ENCODE assay signal across 8 cellular contexts in the genomic region with DNA sequence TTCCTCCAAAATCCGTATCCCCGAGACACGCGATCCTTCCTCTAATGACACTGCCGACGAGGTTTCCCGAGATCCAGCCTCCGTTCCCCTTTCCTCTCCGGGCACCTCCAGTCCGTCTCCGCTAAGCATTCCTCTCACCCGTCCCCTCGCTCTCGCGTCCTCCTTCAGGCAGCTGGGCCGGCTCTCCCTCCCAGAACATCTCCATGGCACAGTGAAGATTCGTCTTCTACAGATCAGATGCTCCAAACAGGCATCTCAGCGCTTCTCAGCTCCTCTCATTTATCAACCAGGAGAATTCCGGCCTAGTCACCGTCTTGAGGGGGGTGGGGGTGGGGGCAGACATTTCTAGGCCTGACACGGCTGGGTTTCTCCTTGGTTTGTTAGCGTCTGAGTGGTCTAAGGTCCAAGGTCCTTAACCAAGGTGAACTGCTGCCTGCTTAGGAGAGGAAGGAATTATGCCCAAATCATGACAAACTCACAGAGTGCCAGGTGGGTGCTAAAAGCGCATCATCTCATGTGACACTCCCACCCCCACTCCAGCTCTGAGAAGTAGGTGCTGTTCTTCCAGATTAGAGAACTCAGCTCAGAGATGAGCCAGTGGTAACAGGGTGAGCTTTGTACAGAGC. TPM values are rescaled to one million over a fixed set of nuclear protein-coding genes. Genes with fewer than 3 reads are reported as not detected.
A peak's percentile ranks its signal among the peaks of the same experiment; 100 is the strongest.
DNase-seq lines count a peak whose midpoint lies in the region; ATAC-seq and TF ChIP-seq lines count a peak whose summit lies in the region.

Gene SPTBN2, minus strand, starts transcription at position 457 of the 626 bp plus-strand sequence. CDS start 7,976 bp downstream, outside the sequence.

- H3K4me1 ChIP-seq in heart right ventricle = peaks cover 3 to 14% (median 11%) of the 10 kb centered on the region in 9 donors
- peaks cover 11 to 20% of the 10 kb centered on the region in 2 experiments for H3K4me1 ChIP-seq in trophoblast cell (ENCODE audit: control insufficient read depth in 1 of 2, insufficient read depth in 2 of 2, low read length in 2 of 2)

- H2BK120ac ChIP-seq in trophoblast cell (ENCODE audit: insufficient read depth, low read length, poor library complexity) = peak within 1 kb of the TSS; percentile 30

- peak within 1 kb of the TSS; percentile 52 for H4K12ac ChIP-seq in trophoblast cell (ENCODE audit: low read depth, low read length)

- 18 to 21% methylated on average over 23 of the region's 23 CpGs for WGBS in heart right ventricle, 2 donors
- no CpG with 5 or more reads among the region's 23 CpGs for WGBS in trophoblast cell (ENCODE audit: extremely low coverage, insufficient coverage, insufficient read length)

- H2BK5ac ChIP-seq in trophoblast cell (ENCODE audit: low read depth, low read length, poor library complexity) = no peak within 1 kb of the TSS

- H3K23ac ChIP-seq in trophoblast cell (ENCODE audit: low read length) = no peak within 1 kb of the TSS

- no peaks in the 10 kb centered on the region for H3K9me3 ChIP-seq in heart right ventricle
- no peaks in the 10 kb centered on the region for H3K9me3 ChIP-seq in WERI-Rb-1 (ENCODE audit: severe bottlenecking)
- H3K9me3 ChIP-seq in trophoblast cell (ENCODE audit: insufficient read depth, low read depth, low read length) = no peaks in the 10 kb centered on the region

- peak within 1 kb of the TSS; percentile 10 for H2BK12ac ChIP-seq in trophoblast cell (ENCODE audit: low read length)

- H2AFZ ChIP-seq in trophoblast cell (ENCODE audit: insufficient read depth, low read length, poor library complexity) = peak within 1 kb of the TSS; percentile 71

- H3K4me3 ChIP-seq in heart right ventricle (peak within 1 kb of the TSS; percentile 18 to 62 (median 51)), WERI-Rb-1 (ENCODE audit: low read depth, low read length) (peak within 1 kb of the TSS; percentile 67), trophoblast cell (ENCODE audit: low read depth, low read length) (peak within 1 kb of the TSS; percentile 68)

- no peak for DNase-seq in heart right ventricle
- no peak for DNase-seq in left ventricle myocardium superior
- DNase-seq in WERI-Rb-1 = peak; percentile 54
- no peak for DNase-seq in glomerular endothelial cell (ENCODE audit: extremely low read depth, low read depth, low spot score)
- peak in 1 of 2 donors; percentile 4 for DNase-seq in trophoblast cell
- DNase-seq in KG1 (lab: John Stamatoyannopoulos, UW) = no peak

- no peak within 1 kb of the TSS for H3K27ac ChIP-seq in heart right ventricle
- peak within 1 kb of the TSS; percentile 87 for H3K27ac ChIP-seq in WERI-Rb-1
- H3K27ac ChIP-seq in trophoblast cell (ENCODE audit: low read depth, low read length) = no peak within 1 kb of the TSS

- H2AK5ac ChIP-seq in trophoblast cell (ENCODE audit: low read length) = no peak within 1 kb of the TSS

- H3K14ac ChIP-seq in trophoblast cell (ENCODE audit: low read length) = peak within 1 kb of the TSS; percentile 28

- peak within 1 kb of the TSS; percentile 62 for H3K18ac ChIP-seq in trophoblast cell (ENCODE audit: low read length)

- peaks cover 6% of the 10 kb centered on the region for H3K79me1 ChIP-seq in trophoblast cell (ENCODE audit: low read length)

- H3K4ac ChIP-seq in trophoblast cell (ENCODE audit: low read depth, low read length) = no peak within 1 kb of the TSS

- H3K79me2 ChIP-seq in trophoblast cell (ENCODE audit: control insufficient read depth, insufficient read depth, low read length, poor library complexity) = no peaks in the 10 kb centered on the region

- H3K27me3 ChIP-seq in heart right ventricle = peaks cover 0 to 77% (median 29%) of the 10 kb centered on the region in 7 donors
- no peaks in the 10 kb centered on the region for H3K27me3 ChIP-seq in WERI-Rb-1 (ENCODE audit: insufficient read depth, low read depth, severe bottlenecking)
- H3K27me3 ChIP-seq in trophoblast cell (ENCODE audit: insufficient read depth, low read length) = peaks cover 5% of the 10 kb centered on the region

- peak within 1 kb of the TSS; percentile 93 for H3K4me2 ChIP-seq in trophoblast cell (ENCODE audit: low read length)

- intact Hi-C loops in heart right ventricle (cut with DNase I) (no loop called here), left ventricle myocardium superior (cut with micrococcal nuclease) (no loop called here)

- H4K91ac ChIP-seq in trophoblast cell (ENCODE audit: low read depth, low read length) = peak within 1 kb of the TSS; percentile 42

- ATAC-seq in heart right ventricle (peak in 2 of 8 donors; percentile 41 to 43), left ventricle myocardium superior (no peak), HG03175 (IDR thresholded peaks at IDR 0.05; ENCODE audit: unreplicated experiment) (no peak), HG03342 (IDR thresholded peaks at IDR 0.05; ENCODE audit: unreplicated experiment) (no peak)

- peak within 1 kb of the TSS; percentile 66 for H3K9ac ChIP-seq in trophoblast cell (ENCODE audit: low read length)

- H3K36me3 ChIP-seq in heart right ventricle (no peaks in the 10 kb centered on the region), WERI-Rb-1 (peaks cover 8% of the 10 kb centered on the region), trophoblast cell (ENCODE audit: control insufficient read depth in 1 of 2, insufficient read depth in 2 of 2, low read length in 2 of 2) (no peaks in the 10 kb centered on the region)

- TF ChIP-seq CTCF in heart right ventricle (IDR thresholded peaks at IDR 0.05) = no peak
- TF ChIP-seq CTCF in WERI-Rb-1 (IDR thresholded peaks at IDR 0.05; ENCODE audit: low read depth, low read length) = no peak

- H4K8ac ChIP-seq in trophoblast cell (ENCODE audit: low read depth, low read length) = peak within 1 kb of the TSS; percentile 59

RNA-seq across cellular contexts. Expression of gene SPTBN2, which starts in this region (rescaled TPM):
- total RNA-seq in heart right ventricle (1 to 10 TPM in 6 of 10 donors, under 1 TPM in 4; 0.23 to 2.3 (median 1.3) TPM), left ventricle myocardium superior (1.1 TPM), glomerular endothelial cell (47.7 and 63.2 TPM in 2 replicates)
- under 1 TPM; 0.88 to 0.90 TPM for polyA plus RNA-seq in heart right ventricle
- polyA plus RNA-seq in trophoblast cell (2013) = 7.6 and 8.6 TPM in 2 replicates

Comparison
In these comparisons a context has a peak if more than half of its experiments do, and no peak if none do; other contexts are left out.
1. RNA of gene SPTBN2 (total RNA-seq): 47.7 to 63.2 TPM in glomerular endothelial cell; 0.23 to 2.3 TPM in heart right ventricle and 1.1 TPM in left ventricle myocardium superior (single experiment); every median in the first group is over 10 times any median in the second.
2. Peak in every context shown above with its lines, with median percentiles within 50 percentile points of each other: H3K4me3 ChIP-seq.